In the genomic region with DNA sequence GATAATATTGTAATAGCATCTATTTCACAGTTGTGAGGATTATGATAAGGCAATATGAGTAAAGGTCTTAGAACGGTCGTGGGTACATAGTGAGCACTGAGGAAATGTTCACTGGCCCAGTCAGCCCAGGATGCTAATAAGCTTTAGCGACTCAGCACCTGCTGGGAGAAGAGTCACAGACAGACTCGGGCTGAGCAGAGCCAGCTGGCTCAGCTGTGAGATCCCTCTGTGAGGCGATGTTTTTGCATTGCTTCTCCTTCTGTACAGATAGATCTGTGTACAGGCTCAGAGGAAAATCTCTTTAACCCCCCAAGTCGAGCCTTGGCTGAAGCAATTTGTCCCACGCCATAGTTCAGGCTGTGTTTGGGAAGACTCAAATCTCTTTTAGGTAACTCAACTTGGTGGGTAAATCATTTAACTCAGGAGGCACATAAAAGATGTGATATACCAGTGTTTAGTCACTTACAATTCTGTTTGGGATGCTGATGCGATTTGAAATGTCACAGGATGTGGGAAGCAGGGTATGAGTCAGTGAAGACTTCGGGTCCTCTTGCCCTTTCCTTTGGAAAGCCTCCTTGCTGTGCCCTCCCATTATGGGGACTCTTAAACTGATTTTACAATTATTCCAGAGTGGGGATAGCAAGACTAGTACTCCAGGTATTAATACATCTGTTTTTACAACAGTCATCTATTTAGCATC, we compare ENCODE assay signal across 1 cellular context.
TF ChIP-seq lines count a peak whose summit lies in the region.

No MANE protein-coding gene starts in this region.

TF ChIP-seq in WTC11, 78 proteins besides CTCF, POLR2A, EP300 and RAD21 (continued from another document):
- no peak for TF ChIP-seq NFYB (CRISPR knock-in tag; conservative IDR thresholded peaks at IDR 0.05; ENCODE audit: low read depth)
- no peak for TF ChIP-seq ETV6 (CRISPR knock-in tag; IDR thresholded peaks at IDR 0.05)
- no peak for TF ChIP-seq E2F5 (CRISPR knock-in tag; IDR thresholded peaks at IDR 0.05)
- TF ChIP-seq, protein P1, sequence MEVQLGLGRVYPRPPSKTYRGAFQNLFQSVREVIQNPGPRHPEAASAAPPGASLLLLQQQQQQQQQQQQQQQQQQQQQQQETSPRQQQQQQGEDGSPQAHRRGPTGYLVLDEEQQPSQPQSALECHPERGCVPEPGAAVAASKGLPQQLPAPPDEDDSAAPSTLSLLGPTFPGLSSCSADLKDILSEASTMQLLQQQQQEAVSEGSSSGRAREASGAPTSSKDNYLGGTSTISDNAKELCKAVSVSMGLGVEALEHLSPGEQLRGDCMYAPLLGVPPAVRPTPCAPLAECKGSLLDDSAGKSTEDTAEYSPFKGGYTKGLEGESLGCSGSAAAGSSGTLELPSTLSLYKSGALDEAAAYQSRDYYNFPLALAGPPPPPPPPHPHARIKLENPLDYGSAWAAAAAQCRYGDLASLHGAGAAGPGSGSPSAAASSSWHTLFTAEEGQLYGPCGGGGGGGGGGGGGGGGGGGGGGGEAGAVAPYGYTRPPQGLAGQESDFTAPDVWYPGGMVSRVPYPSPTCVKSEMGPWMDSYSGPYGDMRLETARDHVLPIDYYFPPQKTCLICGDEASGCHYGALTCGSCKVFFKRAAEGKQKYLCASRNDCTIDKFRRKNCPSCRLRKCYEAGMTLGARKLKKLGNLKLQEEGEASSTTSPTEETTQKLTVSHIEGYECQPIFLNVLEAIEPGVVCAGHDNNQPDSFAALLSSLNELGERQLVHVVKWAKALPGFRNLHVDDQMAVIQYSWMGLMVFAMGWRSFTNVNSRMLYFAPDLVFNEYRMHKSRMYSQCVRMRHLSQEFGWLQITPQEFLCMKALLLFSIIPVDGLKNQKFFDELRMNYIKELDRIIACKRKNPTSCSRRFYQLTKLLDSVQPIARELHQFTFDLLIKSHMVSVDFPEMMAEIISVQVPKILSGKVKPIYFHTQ (CRISPR knock-in tag; IDR thresholded peaks at IDR 0.05): no peak
- no peak for TF ChIP-seq KAT7 (CRISPR knock-in tag; IDR thresholded peaks at IDR 0.05; ENCODE audit: borderline replicate concordance)
- no peak for TF ChIP-seq ZNF219 (CRISPR knock-in tag; IDR thresholded peaks at IDR 0.05; ENCODE audit: borderline replicate concordance)
- TF ChIP-seq MXD4 (CRISPR knock-in tag; IDR thresholded peaks at IDR 0.05; ENCODE audit: borderline replicate concordance): no peak
- no peak for TF ChIP-seq ZNF396 (CRISPR knock-in tag; IDR thresholded peaks at IDR 0.05; ENCODE audit: borderline replicate concordance)
- no peak for TF ChIP-seq HMGA2 (CRISPR knock-in tag; IDR thresholded peaks at IDR 0.05)
- no peak for TF ChIP-seq SOX15 (CRISPR knock-in tag; IDR thresholded peaks at IDR 0.05)
- no peak for TF ChIP-seq NFATC4 (CRISPR knock-in tag; IDR thresholded peaks at IDR 0.05)
TF ChIP-seq in WTC11: peak in this region for 0.
